20 cellular contexts compared by ENCODE assay signal in the genomic region with DNA sequence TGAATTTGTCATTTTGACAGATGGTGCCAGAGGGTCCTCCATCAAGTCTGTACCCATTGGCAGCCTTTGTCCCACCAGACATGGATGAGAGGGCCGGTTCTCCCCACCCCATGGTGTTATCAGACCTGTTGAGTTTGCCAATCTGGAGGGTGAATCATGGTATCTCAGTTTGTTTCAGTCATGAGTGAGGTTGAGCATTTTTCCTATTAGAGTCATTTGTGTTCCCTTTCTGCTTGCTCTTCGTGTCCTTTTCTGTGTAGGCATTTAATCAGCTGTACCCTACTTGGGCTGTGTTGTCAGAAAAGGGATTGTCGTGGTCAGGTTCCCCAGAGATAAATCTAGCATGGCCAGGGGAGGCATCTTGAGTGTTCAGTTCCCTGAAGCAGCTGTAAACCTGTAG. TPM values are rescaled to one million over a fixed set of nuclear protein-coding genes. Genes with fewer than 3 reads are reported as not detected.
"Had no signal": no experiment of that assay in that cellular context is flagged by ENCODE, and none has a peak within 500 bp of the region (broad histone marks: within the 10 kb centered on the region; RNA-seq: fewer than 3 reads in every experiment).

No MANE protein-coding gene starts in this region.

- FAIRE-seq: endothelial cell of umbilical vein, small intestine had no signal

- H3K4me3 Mint-ChIP-seq: endodermal cell; naive thymus-derived CD8-positive, alpha-beta T cell; stimulated activated naive CD8-positive, alpha-beta T cell treated with anti-CD3 and anti-CD28 coated beads, Interleukin-15, Interleukin-2, amounts not matched to agents 100 ng/mL and 50 ng/mL, for 24 hours had no signal

- H3K4me1 ChIP-seq: gastrocnemius medialis, heart right ventricle, right atrium auricular region, sigmoid colon, testis, tibial nerve had no signal

- H3K36me3 Mint-ChIP-seq: naive thymus-derived CD8-positive, alpha-beta T cell had no signal

- H3K27ac ChIP-seq: coronary artery, gastrocnemius medialis, heart right ventricle, right atrium auricular region, sigmoid colon, testis, tibial nerve had no signal

- H3K36me3 ChIP-seq: gastrocnemius medialis, heart right ventricle, right atrium auricular region, sigmoid colon, tibial nerve had no signal

- DNase-seq: effector CD4-positive, alpha-beta T cell; endodermal cell; gastrocnemius medialis; heart right ventricle; hypothalamus; islet precursor cell; mucosa of descending colon; naive thymus-derived CD8-positive, alpha-beta T cell; posterior cingulate gyrus; sigmoid colon; small intestine; stimulated activated CD4-positive, alpha-beta T cell treated with anti-CD3 and anti-CD28 coated beads, Interleukin-12 subunit alpha, Interleukin-12 subunit beta, amount 100 ng/mL, for 4 hours; testis had no signal

- H3K9me3 Mint-ChIP-seq: endodermal cell; naive thymus-derived CD8-positive, alpha-beta T cell; stimulated activated naive CD8-positive, alpha-beta T cell treated with anti-CD3 and anti-CD28 coated beads, Interleukin-15, Interleukin-2, amounts not matched to agents 100 ng/mL and 50 ng/mL, for 24 hours had no signal

- H3K27ac Mint-ChIP-seq: endodermal cell; naive thymus-derived CD8-positive, alpha-beta T cell; stimulated activated naive CD8-positive, alpha-beta T cell treated with anti-CD3 and anti-CD28 coated beads, Interleukin-15, Interleukin-2, amounts not matched to agents 100 ng/mL and 50 ng/mL, for 24 hours had no signal

- H3K9me3 ChIP-seq: gastrocnemius medialis, heart right ventricle, mucosa of descending colon, right atrium auricular region, sigmoid colon, testis, tibial nerve had no signal

- H3K27me3 ChIP-seq: gastrocnemius medialis, right atrium auricular region, testis, tibial nerve had no signal

- ATAC-seq: gastrocnemius medialis; heart right ventricle; left lobe of liver; mucosa of descending colon; naive thymus-derived CD8-positive, alpha-beta T cell had no signal

- H3K4me3 ChIP-seq: coronary artery, gastrocnemius medialis, heart right ventricle, mucosa of descending colon, right atrium auricular region, sigmoid colon, testis, tibial nerve had no signal

RNA-seq across cellular contexts. Expression of gene SLC24A4, which starts 30.5 kb away (rescaled TPM):
- total RNA-seq: naive thymus-derived CD8-positive, alpha-beta T cell; osteocyte had no signal
